Comparison of ENCODE assay signal across 17 cellular contexts in the genomic region with DNA sequence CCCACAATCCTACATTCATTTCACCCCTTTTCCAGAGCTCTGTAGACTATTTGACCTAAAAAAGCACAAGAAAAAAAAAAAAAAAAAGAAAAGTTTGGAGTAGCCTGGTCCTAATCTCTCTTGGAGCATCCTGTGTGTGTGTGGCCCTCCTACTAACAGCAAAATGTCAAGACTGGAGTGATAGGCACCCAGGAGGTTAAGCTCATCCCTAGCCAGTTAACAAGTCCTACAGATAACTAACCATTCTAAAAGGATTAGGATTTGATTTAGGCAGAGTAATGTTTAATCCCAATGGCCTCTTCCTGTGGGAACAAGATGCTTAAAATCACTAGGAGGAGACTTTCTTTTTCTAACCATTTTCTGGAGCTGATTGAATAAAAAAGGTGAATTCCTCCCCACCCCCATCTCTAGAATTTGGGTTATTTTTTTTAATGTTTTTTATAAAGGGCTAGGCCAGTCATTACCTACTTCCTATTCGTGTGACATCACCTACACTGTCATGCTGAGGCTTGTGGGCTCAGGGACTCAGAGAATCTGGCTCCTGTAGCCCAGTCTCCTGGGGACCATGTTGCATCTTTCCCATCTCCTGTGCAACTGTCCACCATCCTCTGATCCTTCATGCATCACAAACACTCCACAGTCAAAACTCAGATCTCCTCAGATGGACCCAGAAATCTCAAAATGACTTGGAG. TPM values are rescaled to one million over a fixed set of nuclear protein-coding genes. Genes with fewer than 3 reads are reported as not detected.
DNase-seq lines count a peak whose midpoint lies in the region; ATAC-seq, FAIRE-seq and TF ChIP-seq lines count a peak whose summit lies in the region.
"Had no signal": no experiment of that assay in that cellular context is flagged by ENCODE, and none has a peak within 500 bp of the region (broad histone marks: within the 10 kb centered on the region; RNA-seq: fewer than 3 reads in every experiment).

No MANE protein-coding gene starts in this region.

- WGBS in pancreas, 2 donors = 51 to 70% methylated on average over 1 of the region's 1 CpG

- no peak overlapping the region for H3K27ac ChIP-seq in pancreas
- H3K27ac ChIP-seq: coronary artery, epithelial cell of prostate, gastroesophageal sphincter, prostate gland, RWPE1 had no signal

- no peak for FAIRE-seq in pancreas (lab: Jason Lieb, UNC)

- H3K4me1 ChIP-seq in pancreas = no peaks in the 10 kb centered on the region
- H3K4me1 ChIP-seq: gastroesophageal sphincter, prostate gland had no signal

- no peaks in the 10 kb centered on the region for H3K9me3 Mint-ChIP-seq in natural killer cell treated with Interleukin-12 subunit alpha and Interleukin-12 subunit beta and Interleukin-15 and Interleukin-18, amount 100 ng/mL, for 72 hours
- H3K9me3 Mint-ChIP-seq in natural killer cell = no peaks in the 10 kb centered on the region
- H3K9me3 Mint-ChIP-seq in activated naive CD4-positive, alpha-beta T cell treated with anti-CD3 and anti-CD28 coated beads, Interleukin-2, amount 50 U/mL, for 24 hours = no peaks in the 10 kb centered on the region
- H3K9me3 Mint-ChIP-seq in stimulated activated naive CD8-positive, alpha-beta T cell treated with anti-CD3 and anti-CD28 coated beads, Interleukin-15, amount 100 ng/mL, for 72 hours = no peaks in the 10 kb centered on the region
- H3K9me3 Mint-ChIP-seq: activated B cell treated with CpG ODN at 0.5 μM for 24 hours, T-cell had no signal

- intact Hi-C loops in natural killer cell (cut with micrococcal nuclease) = no loop called here
- intact Hi-C loops in pancreas (cut with DNase I) = no loop called here

- H3K27me3 ChIP-seq in pancreas = no peaks in the 10 kb centered on the region
- H3K27me3 ChIP-seq: gastroesophageal sphincter had no signal

- peak; percentile 55 to 62 for ATAC-seq in natural killer cell treated with Interleukin-12 subunit alpha and Interleukin-12 subunit beta and Interleukin-15 and Interleukin-18, amount 100 ng/mL, for 72 hours
- ATAC-seq in natural killer cell = no peak
- ATAC-seq in HG02759 (IDR thresholded peaks at IDR 0.05; ENCODE audit: unreplicated experiment) = peak; percentile 66
- peak; percentile 86 for ATAC-seq in stimulated activated naive CD8-positive, alpha-beta T cell treated with anti-CD3 and anti-CD28 coated beads, Interleukin-15, amount 100 ng/mL, for 72 hours
- no peak for ATAC-seq in pancreas
- ATAC-seq: gastroesophageal sphincter, left ventricle myocardium superior had no signal

- H3K4me3 Mint-ChIP-seq in natural killer cell treated with Interleukin-12 subunit alpha and Interleukin-12 subunit beta and Interleukin-15 and Interleukin-18, amount 100 ng/mL, for 72 hours = peak overlapping the region; percentile 18
- no peak overlapping the region for H3K4me3 Mint-ChIP-seq in natural killer cell
- H3K4me3 Mint-ChIP-seq in activated naive CD4-positive, alpha-beta T cell treated with anti-CD3 and anti-CD28 coated beads, Interleukin-2, amount 50 U/mL, for 24 hours = no peak overlapping the region
- no peak overlapping the region for H3K4me3 Mint-ChIP-seq in stimulated activated naive CD8-positive, alpha-beta T cell treated with anti-CD3 and anti-CD28 coated beads, Interleukin-15, amount 100 ng/mL, for 72 hours
- H3K4me3 Mint-ChIP-seq: activated B cell treated with CpG ODN at 0.5 μM for 24 hours, T-cell had no signal

- no peaks in the 10 kb centered on the region for H3K36me3 ChIP-seq in pancreas
- H3K36me3 ChIP-seq: gastroesophageal sphincter, prostate gland had no signal

- peak overlapping the region in 1 of 2 donors; percentile 37 for H3K27ac Mint-ChIP-seq in natural killer cell treated with Interleukin-12 subunit alpha and Interleukin-12 subunit beta and Interleukin-15 and Interleukin-18, amount 100 ng/mL, for 72 hours
- H3K27ac Mint-ChIP-seq in natural killer cell = no peak overlapping the region
- peak overlapping the region; percentile 56 for H3K27ac Mint-ChIP-seq in activated naive CD4-positive, alpha-beta T cell treated with anti-CD3 and anti-CD28 coated beads, Interleukin-2, amount 50 U/mL, for 24 hours
- no peak overlapping the region for H3K27ac Mint-ChIP-seq in stimulated activated naive CD8-positive, alpha-beta T cell treated with anti-CD3 and anti-CD28 coated beads, Interleukin-15, amount 100 ng/mL, for 72 hours
- H3K27ac Mint-ChIP-seq: T-cell had no signal

- no peaks in the 10 kb centered on the region for H3K9me3 ChIP-seq in pancreas
- H3K9me3 ChIP-seq: gastroesophageal sphincter, prostate gland had no signal

- no peak for TF ChIP-seq CTCF in natural killer cell (IDR thresholded peaks at IDR 0.05)
- TF ChIP-seq CTCF in pancreas (IDR thresholded peaks at IDR 0.05) = no peak

- H3K4me3 ChIP-seq in pancreas = no peak overlapping the region
- H3K4me3 ChIP-seq: coronary artery, gastroesophageal sphincter, prostate gland had no signal

- H3K27me3 Mint-ChIP-seq in natural killer cell treated with Interleukin-12 subunit alpha and Interleukin-12 subunit beta and Interleukin-15 and Interleukin-18, amount 100 ng/mL, for 72 hours = peaks cover 0 to 4% of the 10 kb centered on the region in 2 donors
- peaks cover 0 to 4% of the 10 kb centered on the region in 2 donors for H3K27me3 Mint-ChIP-seq in natural killer cell (ENCODE audit: low read depth in 2 of 2)
- H3K27me3 Mint-ChIP-seq in activated naive CD4-positive, alpha-beta T cell treated with anti-CD3 and anti-CD28 coated beads, Interleukin-2, amount 50 U/mL, for 24 hours = no peaks in the 10 kb centered on the region
- H3K27me3 Mint-ChIP-seq in stimulated activated naive CD8-positive, alpha-beta T cell treated with anti-CD3 and anti-CD28 coated beads, Interleukin-15, amount 100 ng/mL, for 72 hours = no peaks in the 10 kb centered on the region
- H3K27me3 Mint-ChIP-seq: activated B cell treated with CpG ODN at 0.5 μM for 24 hours, T-cell had no signal

- peaks cover 11% of the 10 kb centered on the region in 2 donors for H3K4me1 Mint-ChIP-seq in natural killer cell treated with Interleukin-12 subunit alpha and Interleukin-12 subunit beta and Interleukin-15 and Interleukin-18, amount 100 ng/mL, for 72 hours (ENCODE audit: low read depth in 2 of 2)
- no peaks in the 10 kb centered on the region for H3K4me1 Mint-ChIP-seq in natural killer cell
- H3K4me1 Mint-ChIP-seq in activated naive CD4-positive, alpha-beta T cell treated with anti-CD3 and anti-CD28 coated beads, Interleukin-2, amount 50 U/mL, for 24 hours = peaks cover 10% of the 10 kb centered on the region
- peaks cover 23% of the 10 kb centered on the region for H3K4me1 Mint-ChIP-seq in stimulated activated naive CD8-positive, alpha-beta T cell treated with anti-CD3 and anti-CD28 coated beads, Interleukin-15, amount 100 ng/mL, for 72 hours

- no peaks in the 10 kb centered on the region for H3K36me3 Mint-ChIP-seq in natural killer cell treated with Interleukin-12 subunit alpha and Interleukin-12 subunit beta and Interleukin-15 and Interleukin-18, amount 100 ng/mL, for 72 hours
- H3K36me3 Mint-ChIP-seq in natural killer cell = no peaks in the 10 kb centered on the region
- no peaks in the 10 kb centered on the region for H3K36me3 Mint-ChIP-seq in activated naive CD4-positive, alpha-beta T cell treated with anti-CD3 and anti-CD28 coated beads, Interleukin-2, amount 50 U/mL, for 24 hours
- H3K36me3 Mint-ChIP-seq: T-cell had no signal

- DNase-seq in natural killer cell treated with Interleukin-12 subunit alpha and Interleukin-12 subunit beta and Interleukin-15 and Interleukin-18, amount 100 ng/mL, for 72 hours (ENCODE audit: low spot score) = no peak
- no peak for DNase-seq in natural killer cell
- no peak for DNase-seq in stimulated activated naive CD8-positive, alpha-beta T cell treated with anti-CD3 and anti-CD28 coated beads, Interleukin-15, amount 100 ng/mL, for 72 hours
- no peak for DNase-seq in pancreas
- DNase-seq in GM03348 (ENCODE audit: low spot score) = no peak
- DNase-seq in NCI-H128 (lab: John Stamatoyannopoulos, UW; ENCODE audit: unreplicated experiment) = no peak
- DNase-seq: activated B cell treated with CpG ODN at 0.5 μM for 24 hours, left ventricle myocardium superior, substantia nigra, T-cell had no signal

RNA-seq across cellular contexts. Expression of gene NR3C1, which starts 43.2 kb away (rescaled TPM):
- total RNA-seq in natural killer cell treated with Interleukin-12 subunit alpha and Interleukin-12 subunit beta and Interleukin-15 and Interleukin-18, amount 100 ng/mL, for 72 hours = 100 to 1,000 TPM; 166 to 182 TPM
- total RNA-seq in natural killer cell (100 to 1,000 TPM; 147 to 168 (median 165) TPM), pancreas (10 to 100 TPM; 20.4 to 42.2 (median 28.0) TPM)
- 1 to 10 TPM; 6.5 to 9.5 TPM for polyA plus RNA-seq in pancreas

Comparison
In these comparisons a context has a peak if more than half of its experiments do, and no peak if none do; other contexts are left out.
1. ATAC-seq: peak in natural killer cell treated with Interleukin-12 subunit alpha and Interleukin-12 subunit beta and Interleukin-15 and Interleukin-18, amount 100 ng/mL, for 72 hours (2 of 2), HG02759 (single experiment) and stimulated activated naive CD8-positive, alpha-beta T cell treated with anti-CD3 and anti-CD28 coated beads, Interleukin-15, amount 100 ng/mL, for 72 hours (single experiment); none in natural killer cell (0 of 3) and pancreas (0 of 4).